1 cellular context compared by ENCODE assay signal in genomic region chr2:177265386-177265690, GRCh38.
TF ChIP-seq lines count a peak whose summit lies in the region.

No MANE protein-coding gene starts in this region.

TF ChIP-seq in K562, 482 proteins besides CTCF, POLR2A, EP300 and RAD21 (continued from another document and continues in another):
- TF ChIP-seq MGA (IDR thresholded peaks at IDR 0.05) (peak; percentile 49; the same call in 1 of the 2 replicates), SNIP1 (IDR thresholded peaks at IDR 0.05; ENCODE audit: low read depth) (0 out of 2 replicates have a peak, but pooled peaks have one; percentile 12), PYGO2 (tag; IDR thresholded peaks at IDR 0.05) (0 out of 2 replicates have a peak, but pooled peaks have one; percentile 45), ZNF584 (CRISPR knock-in tag; IDR thresholded peaks at IDR 0.05; ENCODE audit: low read depth) (no peak), MTA2 (IDR thresholded peaks at IDR 0.05; ENCODE audit: low read depth) (0 out of 2 replicates have a peak, but pooled peaks have one; percentile 10), KLF13 (tag; IDR thresholded peaks at IDR 0.05; ENCODE audit: borderline replicate concordance, low read depth) (0 out of 2 replicates have a peak, but pooled peaks have one; percentile 2), MAX (CRISPR knock-in tag; IDR thresholded peaks at IDR 0.05) (0 out of 2 replicates have a peak, but pooled peaks have one; percentile 10), HLTF (IDR thresholded peaks at IDR 0.05) (peak; percentile 22; the same call in 1 of the 2 replicates), CBFA2T2 (conservative IDR thresholded peaks at IDR 0.05) (no peak), E2F3 (CRISPR knock-in tag; IDR thresholded peaks at IDR 0.05) (no peak), ZNF644 (tag; IDR thresholded peaks at IDR 0.05; ENCODE audit: low read depth) (peak; percentile 66), U2AF1 (optimal IDR thresholded peaks at IDR 0.05; ENCODE audit: low read depth, low read length) (no peak), BACH1 (tag; IDR thresholded peaks at IDR 0.05) (no peak), NONO (IDR thresholded peaks at IDR 0.05; ENCODE audit: low read depth in 2 of 2, low read length in 1 of 2) (no peak), ZNF830 (CRISPR knock-in tag; IDR thresholded peaks at IDR 0.05) (no peak), ZNF740 (CRISPR knock-in tag; IDR thresholded peaks at IDR 0.05) (peak; percentile 2; the same call in 1 of the 2 replicates), ZNF740 (tag; IDR thresholded peaks at IDR 0.05) (peak in 1 of 2 experiments; percentile 37; a peak in 1 of 4 replicates), E2F5 (CRISPR knock-in tag; IDR thresholded peaks at IDR 0.05) (no peak), FOXP4 (CRISPR knock-in tag; IDR thresholded peaks at IDR 0.05; ENCODE audit: borderline replicate concordance) (no peak), TRIM25 (IDR thresholded peaks at IDR 0.05; ENCODE audit: borderline replicate concordance) (peak; percentile 86; the same call in 1 of the 2 replicates), CTCFL (IDR thresholded peaks at IDR 0.05; ENCODE audit: borderline replicate concordance, insufficient read depth, low read depth, low read length, poor library complexity, severe bottlenecking) (peak; percentile 92), SRSF7 (optimal IDR thresholded peaks at IDR 0.05; ENCODE audit: low read depth, low read length) (no peak), FOXA1 (IDR thresholded peaks at IDR 0.05; ENCODE audit: borderline replicate concordance) (no peak), TRIM24 (IDR thresholded peaks at IDR 0.05) (no peak), ZNF12 (CRISPR knock-in tag; IDR thresholded peaks at IDR 0.05) (0 out of 2 replicates have a peak, but pooled peaks have one; percentile 65), MYC (IDR thresholded peaks at IDR 0.05; ENCODE audit: low read depth, low read length) (peak; percentile 76), MYC (CRISPR knock-in tag; IDR thresholded peaks at IDR 0.05; ENCODE audit: borderline replicate concordance, low read depth) (no peak), NR4A1 (CRISPR knock-in tag; IDR thresholded peaks at IDR 0.05) (no peak), NR4A1 (tag; IDR thresholded peaks at IDR 0.05) (no peak), ZBTB2 (IDR thresholded peaks at IDR 0.05) (no peak), POLR2AphosphoS5 (IDR thresholded peaks at IDR 0.05; ENCODE audit: control insufficient read depth, insufficient read depth, low read depth, low read length) (no peak), KDM5B (IDR thresholded peaks at IDR 0.05; ENCODE audit: insufficient replicate concordance, low read depth, low read length) (no peak)
